1 cellular context compared by ENCODE assay signal in genomic region chr22:22536515-22536914, GRCh38.
TF ChIP-seq lines count a peak whose summit lies in the region.

No MANE protein-coding gene starts in this region.

TF ChIP-seq in K562, 482 proteins besides CTCF, POLR2A, EP300 and RAD21 (continued from another document):
- TF ChIP-seq, protein P1, sequence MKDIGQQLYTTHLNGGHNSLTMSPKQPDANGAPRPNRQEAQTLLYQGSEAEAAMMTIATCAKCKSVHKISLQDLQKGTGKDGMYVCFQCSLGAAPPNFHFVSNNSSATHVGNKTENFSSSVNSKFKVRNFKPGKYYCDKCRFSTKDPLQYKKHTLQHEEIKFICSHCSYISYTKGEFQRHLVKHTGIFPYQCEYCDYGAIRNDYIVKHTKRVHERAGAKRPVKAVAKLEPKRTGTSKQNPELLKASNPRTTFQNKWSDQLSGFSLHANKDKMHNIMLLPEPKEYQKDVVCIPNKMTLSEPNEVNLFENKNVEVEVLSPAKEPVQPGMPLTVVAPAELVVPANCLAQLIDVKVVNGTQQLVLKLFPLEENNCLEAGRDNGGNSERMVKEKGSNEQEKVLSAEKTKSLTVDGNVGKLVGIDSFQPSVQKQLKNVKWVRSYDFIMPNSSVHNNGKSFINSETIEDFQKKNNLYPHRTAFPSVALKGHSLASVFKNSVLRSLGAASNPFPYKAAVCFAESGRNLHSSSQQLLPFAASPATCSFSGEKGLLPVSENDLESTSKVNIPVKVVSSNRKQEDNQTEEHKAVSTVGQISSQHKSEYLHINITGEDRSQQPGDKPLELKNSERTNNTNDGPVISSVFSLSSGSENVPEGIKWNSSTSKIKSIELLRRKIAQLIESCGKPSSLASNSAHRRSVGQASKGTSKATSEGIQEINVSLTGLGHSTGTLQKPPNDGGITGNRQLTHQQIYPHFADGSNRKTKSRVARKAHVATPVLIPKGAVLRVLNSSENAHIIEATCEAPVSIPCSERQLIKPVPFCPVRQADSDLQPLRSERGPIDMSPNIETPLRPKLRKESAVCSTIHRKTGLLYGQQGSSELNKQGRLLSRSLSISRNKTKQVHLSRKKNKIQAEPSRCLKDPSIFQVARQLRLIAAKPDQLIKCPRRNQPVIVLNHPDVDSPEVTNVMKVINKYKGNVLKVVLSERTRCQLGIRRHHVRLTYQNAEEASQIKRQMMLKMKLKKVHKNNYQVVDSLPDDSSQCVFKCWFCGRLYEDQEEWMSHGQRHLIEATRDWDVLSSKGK (CRISPR knock-in tag; IDR thresholded peaks at IDR 0.05) = peak; percentile 63; the same call in 1 of the 2 replicates
- TF ChIP-seq HOXB6 (CRISPR knock-in tag; IDR thresholded peaks at IDR 0.05; ENCODE audit: borderline replicate concordance) = 0 out of 2 replicates have a peak, but pooled peaks have one; percentile 50
- TF ChIP-seq E4F1 (CRISPR knock-in tag; IDR thresholded peaks at IDR 0.05; ENCODE audit: borderline replicate concordance) = no peak
- no peak for TF ChIP-seq MTA2 (IDR thresholded peaks at IDR 0.05; ENCODE audit: low read depth)
- TF ChIP-seq PKNOX1 (IDR thresholded peaks at IDR 0.05) = no peak
- TF ChIP-seq DACH1 (IDR thresholded peaks at IDR 0.05; ENCODE audit: partially characterized antibody) = peak; percentile 29
- 0 out of 2 replicates have a peak, but pooled peaks have one; percentile 25 for TF ChIP-seq MECOM (CRISPR knock-in tag; IDR thresholded peaks at IDR 0.05)
- TF ChIP-seq ZBTB1 (CRISPR knock-in tag; IDR thresholded peaks at IDR 0.05; ENCODE audit: borderline replicate concordance, low read depth) = no peak
- TF ChIP-seq ZNF780A (CRISPR knock-in tag; IDR thresholded peaks at IDR 0.05) = peak; percentile 47; the same call in 1 of the 2 replicates
- no peak for TF ChIP-seq HOMEZ (CRISPR knock-in tag; IDR thresholded peaks at IDR 0.05)
- TF ChIP-seq, protein P2, sequence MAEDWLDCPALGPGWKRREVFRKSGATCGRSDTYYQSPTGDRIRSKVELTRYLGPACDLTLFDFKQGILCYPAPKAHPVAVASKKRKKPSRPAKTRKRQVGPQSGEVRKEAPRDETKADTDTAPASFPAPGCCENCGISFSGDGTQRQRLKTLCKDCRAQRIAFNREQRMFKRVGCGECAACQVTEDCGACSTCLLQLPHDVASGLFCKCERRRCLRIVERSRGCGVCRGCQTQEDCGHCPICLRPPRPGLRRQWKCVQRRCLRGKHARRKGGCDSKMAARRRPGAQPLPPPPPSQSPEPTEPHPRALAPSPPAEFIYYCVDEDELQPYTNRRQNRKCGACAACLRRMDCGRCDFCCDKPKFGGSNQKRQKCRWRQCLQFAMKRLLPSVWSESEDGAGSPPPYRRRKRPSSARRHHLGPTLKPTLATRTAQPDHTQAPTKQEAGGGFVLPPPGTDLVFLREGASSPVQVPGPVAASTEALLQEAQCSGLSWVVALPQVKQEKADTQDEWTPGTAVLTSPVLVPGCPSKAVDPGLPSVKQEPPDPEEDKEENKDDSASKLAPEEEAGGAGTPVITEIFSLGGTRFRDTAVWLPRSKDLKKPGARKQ (CRISPR knock-in tag; IDR thresholded peaks at IDR 0.05) = peak; percentile 91
- TF ChIP-seq TEAD2 (tag; IDR thresholded peaks at IDR 0.05) = no peak
- 0 out of 2 replicates have a peak, but pooled peaks have one; percentile 27 for TF ChIP-seq NFIX (CRISPR knock-in tag; IDR thresholded peaks at IDR 0.05; ENCODE audit: low read depth)
- TF ChIP-seq GABPB1 (CRISPR knock-in tag; IDR thresholded peaks at IDR 0.05) = 0 out of 2 replicates have a peak, but pooled peaks have one; percentile 1
- TF ChIP-seq ZKSCAN8 (CRISPR knock-in tag; IDR thresholded peaks at IDR 0.05) = peak; percentile 28; the same call in 1 of the 2 replicates
- no peak for TF ChIP-seq KAT2B (IDR thresholded peaks at IDR 0.05; ENCODE audit: low read depth, low read length)
- no peak for TF ChIP-seq KLF1 (tag; IDR thresholded peaks at IDR 0.05)
